In genomic region chr22:19959587-19960490, GRCh38 we compare ENCODE assay signal across 1 cellular context.
A peak's percentile ranks its signal among the peaks of the same experiment; 100 is the strongest.
TF ChIP-seq lines count a peak whose summit lies in the region.

No MANE protein-coding gene starts in this region.

TF ChIP-seq in K562, 482 proteins besides CTCF, POLR2A, EP300 and RAD21 (continued from another document and continues in another):
- TF ChIP-seq E2F4 (CRISPR knock-in tag; IDR thresholded peaks at IDR 0.05; ENCODE audit: low read depth) (no peak), SPI1 (IDR thresholded peaks at IDR 0.05; ENCODE audit: borderline replicate concordance, low read depth, low read length) (peak; percentile 76), HNRNPL (IDR thresholded peaks at IDR 0.05; ENCODE audit: low read depth, low read length) (peak; percentile 65; the same call in 1 of the 2 replicates), TAF1 (IDR thresholded peaks at IDR 0.05; ENCODE audit: control insufficient read depth, extremely low read depth, insufficient read depth, low read length, severe bottlenecking) (no peak), DDX20 (tag; IDR thresholded peaks at IDR 0.05; ENCODE audit: low read depth) (no peak), MNT (conservative IDR thresholded peaks at IDR 0.05) (no peak), SIX5 (IDR thresholded peaks at IDR 0.05; ENCODE audit: borderline replicate concordance in 1 of 2, insufficient read depth in 1 of 2, low read depth in 1 of 2, low read length in 2 of 2) (no peak), ZNF444 (CRISPR knock-in tag; IDR thresholded peaks at IDR 0.05) (no peak), LEF1 (IDR thresholded peaks at IDR 0.05) (peak; percentile 17; the same call in 1 of the 2 replicates), ZNF696 (CRISPR knock-in tag; conservative IDR thresholded peaks at IDR 0.05) (0 out of 2 replicates have a peak, but pooled peaks have one; percentile 61), STAT6 (CRISPR knock-in tag; IDR thresholded peaks at IDR 0.05) (0 out of 2 replicates have a peak, but pooled peaks have one; percentile 44), KLF10 (CRISPR knock-in tag; IDR thresholded peaks at IDR 0.05) (peak; percentile 20; the same call in 1 of the 2 replicates), HMGN3 (IDR thresholded peaks at IDR 0.05; ENCODE audit: borderline replicate concordance, extremely low read depth, insufficient read length, low read depth, low read length) (peak; percentile 56), HLTF (IDR thresholded peaks at IDR 0.05) (no peak), CAMTA2 (CRISPR knock-in tag; conservative IDR thresholded peaks at IDR 0.05) (0 out of 2 replicates have a peak, but pooled peaks have one; percentile 81), ZC3H8 (IDR thresholded peaks at IDR 0.05) (no peak), MED1 (CRISPR knock-in tag; IDR thresholded peaks at IDR 0.05; ENCODE audit: borderline replicate concordance) (no peak), ETV5 (CRISPR knock-in tag; IDR thresholded peaks at IDR 0.05; ENCODE audit: low read depth) (no peak), CBX1 (IDR thresholded peaks at IDR 0.05; ENCODE audit: low read depth) (peak; percentile 47; the same call in 1 of the 2 replicates), REST (CRISPR knock-in tag; IDR thresholded peaks at IDR 0.05; ENCODE audit: low read depth) (peak; percentile 73), HMGXB4 (CRISPR knock-in tag; IDR thresholded peaks at IDR 0.05) (0 out of 2 replicates have a peak, but pooled peaks have one; percentile 47), ZNF76 (CRISPR knock-in tag; IDR thresholded peaks at IDR 0.05; ENCODE audit: borderline replicate concordance) (no peak), RUNX1 (IDR thresholded peaks at IDR 0.05; ENCODE audit: low read depth) (peak; percentile 65; the same call in 1 of the 2 replicates), ZNF589 (CRISPR knock-in tag; IDR thresholded peaks at IDR 0.05; ENCODE audit: low read depth) (no peak), ASH1L (IDR thresholded peaks at IDR 0.05; ENCODE audit: borderline replicate concordance, low read depth, partially characterized antibody) (no peak), SNIP1 (IDR thresholded peaks at IDR 0.05; ENCODE audit: low read depth) (no peak), GATAD2A (IDR thresholded peaks at IDR 0.05) (peak; percentile 8; the same call in 1 of the 2 replicates), SIN3B (IDR thresholded peaks at IDR 0.05; ENCODE audit: low read depth) (peak; percentile 18; the same call in 1 of the 2 replicates), ZBTB40 (IDR thresholded peaks at IDR 0.05) (no peak), ZBTB40 (CRISPR knock-in tag; IDR thresholded peaks at IDR 0.05) (no peak), ATF6 (CRISPR knock-in tag; IDR thresholded peaks at IDR 0.05) (no peak), NCOA6 (IDR thresholded peaks at IDR 0.05) (no peak), PHF21A (IDR thresholded peaks at IDR 0.05; ENCODE audit: borderline replicate concordance, low read depth) (peak; percentile 77; the same call in 1 of the 2 replicates), CHD1 (IDR thresholded peaks at IDR 0.05; ENCODE audit: low read length) (peak; percentile 46), RHOXF2B (CRISPR knock-in tag; conservative IDR thresholded peaks at IDR 0.05) (peak; percentile 69; the same call in 1 of the 2 replicates), SIN3A (IDR thresholded peaks at IDR 0.05; ENCODE audit: borderline replicate concordance in 2 of 2, control insufficient read depth in 1 of 2, low read depth in 2 of 2, low read length in 2 of 2) (no peak), PRPF4 (IDR thresholded peaks at IDR 0.05; ENCODE audit: insufficient read depth, low read depth, low read length, poor library complexity, severe bottlenecking) (no peak), NEUROD1 (IDR thresholded peaks at IDR 0.05; ENCODE audit: borderline replicate concordance, low read depth, low read length, partially characterized antibody) (no peak)
